8 cellular contexts compared by ENCODE assay signal in genomic region chr17:55348749-55349354, GRCh38.
A peak's percentile ranks its signal among the peaks of the same experiment; 100 is the strongest.
DNase-seq lines count a peak whose midpoint lies in the region; ATAC-seq and TF ChIP-seq lines count a peak whose summit lies in the region.

No MANE protein-coding gene starts in this region.

- DNase-seq in HPDE6-E6E7 (ENCODE audit: extremely low spot score) (peak; percentile 27), NOMO-1 treated with DMSO at 0.1 percent for 48 hours (lab: John Stamatoyannopoulos, UW; ENCODE audit: unreplicated experiment) (peak; percentile 50), fibroblast of lung (ENCODE audit: low read depth in 2 of 2) (peak; percentile 27 to 63), neural progenitor cell (ENCODE audit: low spot score) (peak; percentile 67)
- peak; percentile 38 for DNase-seq in activated T-cell treated with anti-CD3 and anti-CD28 coated beads, Interleukin-2, amount 50 U/mL, for 1 hour

- H3K9me3 ChIP-seq in fibroblast of lung (ENCODE audit: control insufficient read depth, insufficient read depth, low read depth, low read length), result no peaks in the 10 kb centered on the region
- H3K9me3 ChIP-seq in neural progenitor cell (ENCODE audit: low read depth), result no peaks in the 10 kb centered on the region

- H3K27ac ChIP-seq in fibroblast of lung (ENCODE audit: insufficient read depth, low read length) (no peak overlapping the region), neural progenitor cell (no peak overlapping the region)

- H3K27me3 ChIP-seq in fibroblast of lung (ENCODE audit: control insufficient read depth, insufficient read depth, low read length) (no peaks in the 10 kb centered on the region), neural progenitor cell (no peaks in the 10 kb centered on the region)

- H3K4me3 ChIP-seq in fibroblast of lung (replicated peaks in 1 of 4; ENCODE audit: control extremely low read depth in 1 of 4, insufficient read depth in 1 of 4, low read depth in 3 of 4, low read length in 4 of 4), result no peak overlapping the region
- H3K4me3 ChIP-seq in neural progenitor cell, result no peak overlapping the region

- no peak overlapping the region for H3K4me2 ChIP-seq in fibroblast of lung (ENCODE audit: extremely low read depth, insufficient read depth, low read length)
- H3K4me2 ChIP-seq in neural progenitor cell, result no peak overlapping the region

- H3K9ac ChIP-seq in fibroblast of lung (ENCODE audit: insufficient read depth, low read length), result no peak overlapping the region
- H3K9ac ChIP-seq in neural progenitor cell, result no peak overlapping the region

- no peaks in the 10 kb centered on the region for H3F3A ChIP-seq in neural progenitor cell (ENCODE audit: low read depth)

- no peak overlapping the region for H3K27ac Mint-ChIP-seq in neural progenitor cell

- H3K36me3 ChIP-seq in fibroblast of lung (ENCODE audit: control insufficient read depth, insufficient read depth, low read length) (no peaks in the 10 kb centered on the region), neural progenitor cell (no peaks in the 10 kb centered on the region)

- H3K79me2 ChIP-seq in fibroblast of lung (ENCODE audit: control insufficient read depth, insufficient read depth, low read length) (no peaks in the 10 kb centered on the region), neural progenitor cell (ENCODE audit: low read depth) (no peaks in the 10 kb centered on the region)

- no peaks in the 10 kb centered on the region for H3K36me3 Mint-ChIP-seq in neural progenitor cell

- peaks cover 5% of the 10 kb centered on the region for H3K27me3 Mint-ChIP-seq in neural progenitor cell (ENCODE audit: insufficient read depth, low read depth)

- H4K20me1 ChIP-seq in fibroblast of lung (ENCODE audit: control insufficient read depth, extremely low read depth, insufficient read depth, low read length) (peaks cover 2% of the 10 kb centered on the region), neural progenitor cell (ENCODE audit: low read depth) (no peaks in the 10 kb centered on the region)

- no peak overlapping the region for H3K4me3 Mint-ChIP-seq in neural progenitor cell

- peak; percentile 82 for TF ChIP-seq CTCF in GM12874 (IDR thresholded peaks at IDR 0.05; ENCODE audit: insufficient read depth, low read depth, low read length)
- peak; percentile 89 to 91 for TF ChIP-seq CTCF in fibroblast of lung (conservative IDR thresholded peaks at IDR 0.05 in 1 of 2, IDR thresholded peaks at IDR 0.05 in 1 of 2; ENCODE audit: low read depth in 1 of 2, low read length in 2 of 2)
- peak; percentile 86 for TF ChIP-seq CTCF in neural progenitor cell (IDR thresholded peaks at IDR 0.05)

- H2AFZ ChIP-seq in fibroblast of lung (ENCODE audit: low read length) (no peak overlapping the region), neural progenitor cell (replicated peaks) (peak overlapping the region; percentile 21)

- peaks cover 2% of the 10 kb centered on the region for H3K9me3 Mint-ChIP-seq in neural progenitor cell

- H3K4me1 ChIP-seq in fibroblast of lung (ENCODE audit: control insufficient read depth, extremely low read depth, insufficient read depth, low read length) (no peaks in the 10 kb centered on the region), neural progenitor cell (peaks cover 7% of the 10 kb centered on the region)

- no peaks in the 10 kb centered on the region for H3K4me1 Mint-ChIP-seq in neural progenitor cell

- ATAC-seq in GM18858 (IDR thresholded peaks at IDR 0.05; ENCODE audit: unreplicated experiment) (no peak), GM18867 (IDR thresholded peaks at IDR 0.05; ENCODE audit: unreplicated experiment) (no peak)
